In genomic region chr17:73092518-73093135, GRCh38 we compare ENCODE assay signal across 1 cellular context.
TF ChIP-seq lines count a peak whose summit lies in the region.

Gene SLC39A11, minus strand, starts transcription at chr17:73092688. Its CDS starts 3,924 bp downstream, at chr17:73088764.

TF ChIP-seq in HepG2, 621 proteins besides CTCF, POLR2A, EP300 and RAD21 (continued from another document and continues in another):
- peak; percentile 96 for TF ChIP-seq ZNF687 (CRISPR knock-in tag; IDR thresholded peaks at IDR 0.05)
- TF ChIP-seq KLF16 (CRISPR knock-in tag; IDR thresholded peaks at IDR 0.05) = peak in 1 of 2 experiments; percentile 86; a peak in 2 of 4 replicates
- TF ChIP-seq ZBTB42 (CRISPR knock-in tag; IDR thresholded peaks at IDR 0.05) = 0 out of 2 replicates have a peak, but pooled peaks have one; percentile 54
- peak; percentile 57; the same call in 1 of the 2 replicates for TF ChIP-seq ATF2 (CRISPR knock-in tag; IDR thresholded peaks at IDR 0.05)
- TF ChIP-seq REST (IDR thresholded peaks at IDR 0.05; ENCODE audit: borderline replicate concordance in 1 of 2, low read depth in 1 of 2, low read length in 2 of 2) = 0 out of 4 replicates have a peak, but pooled peaks of 1 of the 2 experiments have one; percentile 25
- no peak for TF ChIP-seq CEBPB (IDR thresholded peaks at IDR 0.05; ENCODE audit: borderline replicate concordance, low read depth, low read length)
- 0 out of 2 replicates have a peak, but pooled peaks have one; percentile 40 for TF ChIP-seq REL (CRISPR knock-in tag; conservative IDR thresholded peaks at IDR 0.05)
- no peak for TF ChIP-seq GPN1 (CRISPR knock-in tag; IDR thresholded peaks at IDR 0.05; ENCODE audit: borderline replicate concordance)
- no peak for TF ChIP-seq RFX1 (IDR thresholded peaks at IDR 0.05)
- TF ChIP-seq ZNF317 (CRISPR knock-in tag; IDR thresholded peaks at IDR 0.05) = peak; percentile 65; the same call in 1 of the 2 replicates
- TF ChIP-seq ZKSCAN5 (CRISPR knock-in tag; IDR thresholded peaks at IDR 0.05) = peak; percentile 81; the same call in 1 of the 2 replicates
- 0 out of 4 replicates have a peak, but pooled peaks of 1 of the 2 experiments have one; percentile 50 for TF ChIP-seq ATF4 (CRISPR knock-in tag; IDR thresholded peaks at IDR 0.05)
- peak; percentile 90 for TF ChIP-seq BORCS8-MEF2B (CRISPR knock-in tag; IDR thresholded peaks at IDR 0.05)
- TF ChIP-seq ZNF333 (CRISPR knock-in tag; IDR thresholded peaks at IDR 0.05; ENCODE audit: borderline replicate concordance) = peak; percentile 68; the same call in 1 of the 2 replicates
- TF ChIP-seq ZNF569 (CRISPR knock-in tag; IDR thresholded peaks at IDR 0.05; ENCODE audit: borderline replicate concordance) = peak; percentile 85; the same call in 1 of the 2 replicates
- TF ChIP-seq NONO (IDR thresholded peaks at IDR 0.05) = no peak
- TF ChIP-seq NONO (CRISPR knock-in tag; conservative IDR thresholded peaks at IDR 0.05) = peak; percentile 87
- TF ChIP-seq ZNF446 (CRISPR knock-in tag; IDR thresholded peaks at IDR 0.05) = no peak
- TF ChIP-seq HBP1 (CRISPR knock-in tag; IDR thresholded peaks at IDR 0.05; ENCODE audit: low read depth) = peak; percentile 93; the same call in 1 of the 2 replicates
- no peak for TF ChIP-seq U2AF2 (IDR thresholded peaks at IDR 0.05; ENCODE audit: low read depth, low read length)
- TF ChIP-seq ESRRA (CRISPR knock-in tag; IDR thresholded peaks at IDR 0.05; ENCODE audit: low read depth) = peak; percentile 52; the same call in 1 of the 2 replicates
- peak; percentile 91 for TF ChIP-seq ZMYM4 (CRISPR knock-in tag; IDR thresholded peaks at IDR 0.05)
- 0 out of 2 replicates have a peak, but pooled peaks have one; percentile 45 for TF ChIP-seq FOSL2 (CRISPR knock-in tag; IDR thresholded peaks at IDR 0.05)
- TF ChIP-seq ZNF431 (CRISPR knock-in tag; IDR thresholded peaks at IDR 0.05; ENCODE audit: borderline replicate concordance, low read depth) = no peak
- TF ChIP-seq TGIF2 (CRISPR knock-in tag; IDR thresholded peaks at IDR 0.05) = peak; percentile 88
- TF ChIP-seq ZNF451 (CRISPR knock-in tag; IDR thresholded peaks at IDR 0.05) = peak; percentile 64; the same call in 1 of the 2 replicates
- TF ChIP-seq CBX2 (IDR thresholded peaks at IDR 0.05; ENCODE audit: low read depth, low read length) = no peak
- TF ChIP-seq CBX2 (CRISPR knock-in tag; IDR thresholded peaks at IDR 0.05; ENCODE audit: low read depth) = peak; percentile 97
- peak; percentile 97 for TF ChIP-seq MYC (CRISPR knock-in tag; IDR thresholded peaks at IDR 0.05; ENCODE audit: borderline replicate concordance)
- no peak for TF ChIP-seq BRD4 (CRISPR knock-in tag; IDR thresholded peaks at IDR 0.05)
- TF ChIP-seq PHF21A (CRISPR knock-in tag; IDR thresholded peaks at IDR 0.05) = no peak
- TF ChIP-seq ZNF224 (CRISPR knock-in tag; IDR thresholded peaks at IDR 0.05) = 0 out of 2 replicates have a peak, but pooled peaks have one; percentile 58
- TF ChIP-seq MNT (IDR thresholded peaks at IDR 0.05) = peak; percentile 95
- peak; percentile 98 for TF ChIP-seq ARID4A (CRISPR knock-in tag; IDR thresholded peaks at IDR 0.05; ENCODE audit: borderline replicate concordance)
- no peak for TF ChIP-seq ZFAT (CRISPR knock-in tag; conservative IDR thresholded peaks at IDR 0.05)
- TF ChIP-seq ZBTB14 (CRISPR knock-in tag; IDR thresholded peaks at IDR 0.05) = no peak
- TF ChIP-seq ATF7 (IDR thresholded peaks at IDR 0.05) = no peak
- TF ChIP-seq ATF7 (CRISPR knock-in tag; IDR thresholded peaks at IDR 0.05) = peak; percentile 42; the same call in 1 of the 2 replicates
- TF ChIP-seq ZNF616 (CRISPR knock-in tag; IDR thresholded peaks at IDR 0.05; ENCODE audit: low read depth) = 0 out of 2 replicates have a peak, but pooled peaks have one; percentile 68
- TF ChIP-seq MXI1 (IDR thresholded peaks at IDR 0.05; ENCODE audit: borderline replicate concordance, low read depth, low read length) = peak; percentile 99
- TF ChIP-seq SAP130 (CRISPR knock-in tag; IDR thresholded peaks at IDR 0.05; ENCODE audit: low read depth) = peak; percentile 98
- TF ChIP-seq NR2C2 (CRISPR knock-in tag; IDR thresholded peaks at IDR 0.05; ENCODE audit: borderline replicate concordance) = peak; percentile 28; the same call in 1 of the 2 replicates
- peak; percentile 76 for TF ChIP-seq AGO1 (IDR thresholded peaks at IDR 0.05; ENCODE audit: low read depth, low read length, poor library complexity, severe bottlenecking)
